ENCODE assay signal across 1 cellular context in the genomic region with DNA sequence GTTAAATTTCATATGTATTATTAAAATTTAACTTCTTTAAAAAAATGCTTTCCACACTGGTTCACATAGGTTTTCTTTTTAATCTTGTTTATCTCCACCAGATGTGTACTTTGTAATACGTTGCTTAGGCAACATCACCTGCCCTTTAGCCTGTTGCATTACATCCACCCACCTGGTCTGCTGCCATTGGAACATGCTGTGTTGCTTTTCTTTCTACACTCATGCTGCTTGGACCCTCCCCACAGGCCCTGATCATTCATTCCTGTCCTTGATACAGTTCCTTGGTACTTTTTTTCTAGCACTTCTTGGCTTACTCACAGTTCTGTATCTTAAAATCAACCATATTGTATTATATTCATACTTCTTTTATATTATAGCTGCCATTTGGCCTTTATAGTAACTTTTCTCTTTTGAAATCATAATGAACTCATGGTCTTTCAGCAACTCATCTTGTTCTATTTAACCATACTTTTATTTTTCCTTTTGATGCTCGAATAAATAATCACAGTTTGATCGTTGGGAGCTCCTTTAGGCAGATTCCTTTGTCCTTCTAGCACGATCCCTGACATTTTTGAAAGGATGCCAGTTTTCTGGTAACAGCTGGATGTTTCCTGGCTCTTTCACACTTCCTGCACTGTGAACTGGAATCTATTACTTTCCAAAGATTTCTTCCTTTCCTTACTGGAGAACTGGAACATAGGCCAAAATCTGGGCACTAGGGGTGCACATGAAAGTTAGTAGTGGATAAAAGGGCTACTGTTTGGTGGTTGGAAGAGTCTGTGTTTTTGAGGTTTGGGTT.
TF ChIP-seq lines count a peak whose summit lies in the region.

No MANE protein-coding gene starts in this region.

TF ChIP-seq in SK-N-SH treated with all-trans-retinoic acid at 6 μM for 48 hours, 23 proteins besides CTCF, POLR2A, EP300 and RAD21 (continued from another document):
- TF ChIP-seq, protein P1, sequence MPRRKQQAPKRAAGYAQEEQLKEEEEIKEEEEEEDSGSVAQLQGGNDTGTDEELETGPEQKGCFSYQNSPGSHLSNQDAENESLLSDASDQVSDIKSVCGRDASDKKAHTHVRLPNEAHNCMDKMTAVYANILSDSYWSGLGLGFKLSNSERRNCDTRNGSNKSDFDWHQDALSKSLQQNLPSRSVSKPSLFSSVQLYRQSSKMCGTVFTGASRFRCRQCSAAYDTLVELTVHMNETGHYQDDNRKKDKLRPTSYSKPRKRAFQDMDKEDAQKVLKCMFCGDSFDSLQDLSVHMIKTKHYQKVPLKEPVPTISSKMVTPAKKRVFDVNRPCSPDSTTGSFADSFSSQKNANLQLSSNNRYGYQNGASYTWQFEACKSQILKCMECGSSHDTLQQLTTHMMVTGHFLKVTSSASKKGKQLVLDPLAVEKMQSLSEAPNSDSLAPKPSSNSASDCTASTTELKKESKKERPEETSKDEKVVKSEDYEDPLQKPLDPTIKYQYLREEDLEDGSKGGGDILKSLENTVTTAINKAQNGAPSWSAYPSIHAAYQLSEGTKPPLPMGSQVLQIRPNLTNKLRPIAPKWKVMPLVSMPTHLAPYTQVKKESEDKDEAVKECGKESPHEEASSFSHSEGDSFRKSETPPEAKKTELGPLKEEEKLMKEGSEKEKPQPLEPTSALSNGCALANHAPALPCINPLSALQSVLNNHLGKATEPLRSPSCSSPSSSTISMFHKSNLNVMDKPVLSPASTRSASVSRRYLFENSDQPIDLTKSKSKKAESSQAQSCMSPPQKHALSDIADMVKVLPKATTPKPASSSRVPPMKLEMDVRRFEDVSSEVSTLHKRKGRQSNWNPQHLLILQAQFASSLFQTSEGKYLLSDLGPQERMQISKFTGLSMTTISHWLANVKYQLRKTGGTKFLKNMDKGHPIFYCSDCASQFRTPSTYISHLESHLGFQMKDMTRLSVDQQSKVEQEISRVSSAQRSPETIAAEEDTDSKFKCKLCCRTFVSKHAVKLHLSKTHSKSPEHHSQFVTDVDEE (CRISPR knock-in tag; IDR thresholded peaks at IDR 0.05), result no peak
